Comparison of ENCODE assay signal across 13 cellular contexts in the genomic region with DNA sequence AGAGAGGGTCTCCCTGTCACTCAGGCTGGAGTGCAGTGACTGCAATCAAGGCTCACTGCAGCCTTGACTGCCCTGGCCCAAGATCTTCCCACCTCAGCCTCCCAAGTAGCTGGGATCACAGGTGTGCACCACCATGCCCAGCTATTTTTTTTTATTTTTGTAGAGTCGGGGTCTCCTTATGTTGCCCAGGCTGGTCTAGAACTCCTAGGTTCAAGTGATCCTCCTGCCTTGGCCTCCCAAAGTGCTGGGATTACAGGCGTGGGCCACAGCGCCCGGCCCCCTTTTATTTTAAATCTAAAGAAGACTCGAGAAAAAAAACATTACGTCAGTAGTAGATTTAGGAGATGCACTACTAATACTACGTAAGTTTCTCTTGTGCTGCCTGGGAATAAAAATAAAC. TPM values are rescaled to one million over a fixed set of nuclear protein-coding genes. Genes with fewer than 3 reads are reported as not detected.
DNase-seq lines count a peak whose midpoint lies in the region; ATAC-seq, FAIRE-seq and TF ChIP-seq lines count a peak whose summit lies in the region.
"Had no signal": no experiment of that assay in that cellular context is flagged by ENCODE, and none has a peak within 500 bp of the region (broad histone marks: within the 10 kb centered on the region; RNA-seq: fewer than 3 reads in every experiment).

No MANE protein-coding gene starts in this region.

- DNase-seq in activated naive CD4-positive, alpha-beta T cell treated with anti-CD3 and anti-CD28 coated beads for 36 hours: no peak
- no peak for DNase-seq in activated naive CD4-positive, alpha-beta T cell treated with anti-CD3 and anti-CD28 coated beads, Interleukin-2, amount 50 U/mL, for 16 hours
- DNase-seq in astrocyte (ENCODE audit: low read depth): no peak
- no peak for DNase-seq in mesothelial cell of epicardium (ENCODE audit: low spot score in 2 of 2, unreplicated experiment in 2 of 2)
- peak; percentile 27 to 53 for DNase-seq in tibial artery
- DNase-seq in kidney: no peak
- no peak for DNase-seq in NCI-H82 treated with DMSO at 0.1 percent for 48 hours (lab: John Stamatoyannopoulos, UW; ENCODE audit: unreplicated experiment)
- DNase-seq: HCEC 1CT, NCI-H1048, NCI-H226 had no signal

- no peak for ATAC-seq in HG03342 (IDR thresholded peaks at IDR 0.05; ENCODE audit: unreplicated experiment)
- ATAC-seq: gastroesophageal sphincter had no signal

- H3K27ac Mint-ChIP-seq in activated naive CD4-positive, alpha-beta T cell treated with anti-CD3 and anti-CD28 coated beads for 36 hours: no peak overlapping the region
- H3K27ac Mint-ChIP-seq in astrocyte (ENCODE audit: unreplicated experiment) (peak overlapping the region; percentile 94), mesothelial cell of epicardium (peak overlapping the region; percentile 99)

- no peaks in the 10 kb centered on the region for H3K79me2 ChIP-seq in astrocyte (ENCODE audit: insufficient read depth, low read length)

- CTCF ChIA-PET in activated naive CD4-positive, alpha-beta T cell treated with anti-CD3 and anti-CD28 coated beads for 36 hours (lab: Charles Lee): interaction anchor here (1.0 to 2.5 kb wide), 2 partner anchors 10 to 205 kb away, joined by 3 to 9 read pairs; no protein-coding TSS in a partner anchor

- H3K27me3 Mint-ChIP-seq in activated naive CD4-positive, alpha-beta T cell treated with anti-CD3 and anti-CD28 coated beads for 36 hours (ENCODE audit: low read depth): peaks cover 3% of the 10 kb centered on the region
- H3K27me3 Mint-ChIP-seq in astrocyte (ENCODE audit: low read depth, unreplicated experiment) (peaks cover 5% of the 10 kb centered on the region), mesothelial cell of epicardium (ENCODE audit: low read depth) (no peaks in the 10 kb centered on the region)

- FAIRE-seq in astrocyte (lab: Jason Lieb, UNC) (no peak), kidney (lab: Jason Lieb, UNC) (no peak)
- FAIRE-seq: islet of Langerhans had no signal

- no peaks in the 10 kb centered on the region for H3K36me3 Mint-ChIP-seq in activated naive CD4-positive, alpha-beta T cell treated with anti-CD3 and anti-CD28 coated beads for 36 hours (ENCODE audit: low read depth)
- no peaks in the 10 kb centered on the region for H3K36me3 Mint-ChIP-seq in astrocyte (ENCODE audit: low read depth, unreplicated experiment)
- no peaks in the 10 kb centered on the region for H3K36me3 Mint-ChIP-seq in mesothelial cell of epicardium

- H4K20me1 ChIP-seq in astrocyte (ENCODE audit: insufficient read depth, low read length): no peaks in the 10 kb centered on the region

- H3K9me3 ChIP-seq in astrocyte (ENCODE audit: insufficient read depth, low read depth, low read length) (no peaks in the 10 kb centered on the region), tibial artery (no peaks in the 10 kb centered on the region), kidney (ENCODE audit: control insufficient read depth in 1 of 2, low read length in 2 of 2) (no peaks in the 10 kb centered on the region)
- H3K9me3 ChIP-seq: gastroesophageal sphincter had no signal

- intact Hi-C loops in activated naive CD4-positive, alpha-beta T cell treated with anti-CD3 and anti-CD28 coated beads for 36 hours (cut with micrococcal nuclease): no loop called here
- intact Hi-C loops in tibial artery (cut with DNase I; ENCODE audit: low total_unique reads): no loop called here
- intact Hi-C loops in kidney (cut with DNase I): no loop called here

- no peak overlapping the region for H3K27ac ChIP-seq in astrocyte (ENCODE audit: low read depth, low read length)
- peak overlapping the region in 1 of 2 donors; percentile 92 for H3K27ac ChIP-seq in tibial artery
- no peak overlapping the region for H3K27ac ChIP-seq in kidney (ENCODE audit: low read depth in 2 of 2, low read length in 2 of 2)

- H3K4me2 ChIP-seq in astrocyte (ENCODE audit: low read length): no peak overlapping the region

- H3K9me3 Mint-ChIP-seq in activated naive CD4-positive, alpha-beta T cell treated with anti-CD3 and anti-CD28 coated beads for 36 hours: no peaks in the 10 kb centered on the region
- no peaks in the 10 kb centered on the region for H3K9me3 Mint-ChIP-seq in astrocyte (ENCODE audit: unreplicated experiment)
- H3K9me3 Mint-ChIP-seq in mesothelial cell of epicardium: no peaks in the 10 kb centered on the region

- TF ChIP-seq CTCF in astrocyte (IDR thresholded peaks at IDR 0.05; ENCODE audit: insufficient read depth, low read depth, low read length) (no peak), mesothelial cell of epicardium (IDR thresholded peaks at IDR 0.05; ENCODE audit: unreplicated experiment) (no peak), tibial artery (IDR thresholded peaks at IDR 0.05) (no peak), kidney (IDR thresholded peaks at IDR 0.05; ENCODE audit: borderline replicate concordance, extremely low read depth, insufficient read depth) (no peak)

- H3K4me1 Mint-ChIP-seq in activated naive CD4-positive, alpha-beta T cell treated with anti-CD3 and anti-CD28 coated beads for 36 hours (ENCODE audit: low read depth): peaks cover 20% of the 10 kb centered on the region
- peaks cover 9% of the 10 kb centered on the region for H3K4me1 Mint-ChIP-seq in astrocyte (ENCODE audit: low read depth, unreplicated experiment)
- peaks cover 23% of the 10 kb centered on the region for H3K4me1 Mint-ChIP-seq in mesothelial cell of epicardium

- H3K36me3 ChIP-seq in astrocyte (ENCODE audit: insufficient read depth, low read length) (no peaks in the 10 kb centered on the region), tibial artery (no peaks in the 10 kb centered on the region), kidney (ENCODE audit: control insufficient read depth in 1 of 2, insufficient read depth in 2 of 2, low read length in 2 of 2) (no peaks in the 10 kb centered on the region)
- H3K36me3 ChIP-seq: gastroesophageal sphincter had no signal

- H3K4me3 ChIP-seq in astrocyte (ENCODE audit: insufficient read depth, low read depth, low read length) (no peak overlapping the region), tibial artery (no peak overlapping the region), kidney (ENCODE audit: low read length in 2 of 2) (no peak overlapping the region)

- H2AFZ ChIP-seq in astrocyte (ENCODE audit: low read depth, low read length): no peak overlapping the region

- peak overlapping the region; percentile 79 for H3K4me3 Mint-ChIP-seq in activated naive CD4-positive, alpha-beta T cell treated with anti-CD3 and anti-CD28 coated beads for 36 hours
- H3K4me3 Mint-ChIP-seq in astrocyte (ENCODE audit: unreplicated experiment): peak overlapping the region; percentile 57
- H3K4me3 Mint-ChIP-seq in mesothelial cell of epicardium: no peak overlapping the region

- H3K9ac ChIP-seq in astrocyte (ENCODE audit: low read length) (no peak overlapping the region), kidney (ENCODE audit: low read length in 2 of 2) (peak overlapping the region in 1 of 2 donors; percentile 67)

- H3K4me1 ChIP-seq in astrocyte (ENCODE audit: insufficient read depth, low read length): peaks cover 16% of the 10 kb centered on the region
- H3K4me1 ChIP-seq in tibial artery: peaks cover 0 to 20% (median 13%) of the 10 kb centered on the region in 4 donors
- H3K4me1 ChIP-seq in kidney (ENCODE audit: control insufficient read depth in 1 of 2, insufficient read depth in 1 of 2, low read depth in 1 of 2, low read length in 2 of 2): peaks cover 7 to 10% of the 10 kb centered on the region in 2 donors

- peaks cover 7% of the 10 kb centered on the region for H3K27me3 ChIP-seq in astrocyte (ENCODE audit: insufficient read depth, low read length)
- H3K27me3 ChIP-seq in tibial artery: no peaks in the 10 kb centered on the region
- H3K27me3 ChIP-seq: gastroesophageal sphincter had no signal

RNA-seq across cellular contexts. Expression of a gene that starts 14.3 kb away (rescaled TPM):
- total RNA-seq in activated naive CD4-positive, alpha-beta T cell treated with anti-CD3 and anti-CD28 coated beads for 36 hours: 10 to 100 TPM; 34.5 to 35.7 TPM
- 33.9 and 57.7 TPM in 2 replicates for total RNA-seq in astrocyte
- total RNA-seq in mesothelial cell of epicardium: 789 to 796 TPM (median 796 TPM) in 3 replicates
- 116 TPM for total RNA-seq in kidney
- 193 TPM for polyA plus RNA-seq in kidney (ENCODE audit: insufficient read depth, low read depth, low replicate concordance)

Comparison
In these comparisons a context has a peak if more than half of its experiments do, and no peak if none do; other contexts are left out.
1. DNase-seq: peak in tibial artery (2 of 2); none in activated naive CD4-positive, alpha-beta T cell treated with anti-CD3 and anti-CD28 coated beads for 36 hours (single experiment), activated naive CD4-positive, alpha-beta T cell treated with anti-CD3 and anti-CD28 coated beads, Interleukin-2, amount 50 U/mL, for 16 hours (single experiment), astrocyte (single experiment), mesothelial cell of epicardium (0 of 2), kidney (single experiment) and NCI-H82 treated with DMSO at 0.1 percent for 48 hours (single experiment).